Comparison of ENCODE assay signal across 8 cellular contexts in the genomic region with DNA sequence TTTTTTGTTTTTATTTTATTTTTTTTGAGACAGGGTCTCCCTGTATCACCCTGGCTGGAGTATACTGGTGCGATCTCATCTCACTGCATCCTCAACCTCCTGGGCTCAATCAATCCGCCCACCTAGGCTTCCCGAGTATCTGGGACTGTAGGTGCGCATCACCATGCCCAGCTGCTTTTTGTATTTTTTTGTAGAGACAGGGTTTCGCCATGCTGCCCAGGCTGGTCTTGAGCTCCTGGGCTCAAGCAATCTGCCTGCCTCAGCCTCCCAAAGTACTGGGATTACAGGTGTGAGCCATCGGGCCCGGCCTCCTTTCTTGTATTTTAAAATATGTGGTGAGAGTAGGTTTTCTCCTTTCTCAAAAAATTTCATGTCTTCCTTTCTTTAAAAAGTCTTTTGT.
"Had no signal": no experiment of that assay in that cellular context is flagged by ENCODE, and none has a peak within 500 bp of the region (broad histone marks: within the 10 kb centered on the region; RNA-seq: fewer than 3 reads in every experiment).

No MANE protein-coding gene starts in this region.

- DNase-seq: GDM1, GF-D8 had no signal

- FAIRE-seq: G401.6, GM12878, GM12891, GM12892, GM18507, GM19239 had no signal

- H3K4me3 ChIP-seq: GM12878 had no signal

- ATAC-seq: GM12878 had no signal
